18 cellular contexts compared by ENCODE assay signal in genomic region chr3:55567121-55567520, GRCh38.
DNase-seq lines count a peak whose midpoint lies in the region; ATAC-seq, FAIRE-seq and TF ChIP-seq lines count a peak whose summit lies in the region.
"Had no signal": no experiment of that assay in that cellular context is flagged by ENCODE, and none has a peak within 500 bp of the region (broad histone marks: within the 10 kb centered on the region; RNA-seq: fewer than 3 reads in every experiment).

No MANE protein-coding gene starts in this region.

- TF ChIP-seq CTCF in IMR-90 (conservative IDR thresholded peaks at IDR 0.05; ENCODE audit: low read depth, low read length) (no peak), H1 (IDR thresholded peaks at IDR 0.05; ENCODE audit: control extremely low read depth in 1 of 3, insufficient read depth in 1 of 3, low read depth in 1 of 3, low read length in 3 of 3) (no peak), sigmoid colon (IDR thresholded peaks at IDR 0.05) (no peak), nephron progenitor cell (IDR thresholded peaks at IDR 0.05) (no peak), tibial nerve (IDR thresholded peaks at IDR 0.05) (no peak)

- no peak overlapping the region for H3K56ac ChIP-seq in IMR-90 (ENCODE audit: extremely low read depth, insufficient read depth, low read length)
- H3K56ac ChIP-seq in H1 (replicated peaks; ENCODE audit: insufficient read length, low read depth, low read length) = no peak overlapping the region

- H4K91ac ChIP-seq in IMR-90 (ENCODE audit: insufficient read depth, low read depth, low read length) (no peak overlapping the region), H1 (replicated peaks; ENCODE audit: insufficient read length, low read length) (no peak overlapping the region)

- H3K4me3 ChIP-seq in IMR-90 (ENCODE audit: insufficient read depth, low read depth, low read length) (no peak overlapping the region), H1 (ENCODE audit: extremely low read depth in 1 of 4, insufficient read depth in 2 of 4, low read depth in 3 of 4, low read length in 4 of 4) (no peak overlapping the region), sigmoid colon (no peak overlapping the region), tibial nerve (no peak overlapping the region)
- no peak overlapping the region for H3K4me3 ChIP-seq in CD8-positive, alpha-beta memory T cell (ENCODE audit: low read length)
- H3K4me3 ChIP-seq: BLaER1 treated with 17β-estradiol and CSF1 and Interleukin-3, amounts not matched to agents 10 nM and 100 nM; GM23248 had no signal

- H4K20me1 ChIP-seq in IMR-90 (ENCODE audit: insufficient read depth, low read length) (no peaks in the 10 kb centered on the region), H1 (replicated peaks in 1 of 2; ENCODE audit: control insufficient read depth in 1 of 2, insufficient read depth in 2 of 2, low read length in 2 of 2) (no peaks in the 10 kb centered on the region)
- H4K20me1 ChIP-seq: BLaER1 treated with 17β-estradiol and CSF1 and Interleukin-3, amounts not matched to agents 10 nM and 100 nM had no signal

- H3K9me3 ChIP-seq in IMR-90 (ENCODE audit: control insufficient read depth, insufficient read depth, low read length) (no peaks in the 10 kb centered on the region), H1 (ENCODE audit: insufficient read depth in 2 of 2, low read depth in 1 of 2, low read length in 1 of 2) (no peaks in the 10 kb centered on the region), sigmoid colon (no peaks in the 10 kb centered on the region), tibial nerve (no peaks in the 10 kb centered on the region)
- no peaks in the 10 kb centered on the region for H3K9me3 ChIP-seq in CD8-positive, alpha-beta memory T cell (ENCODE audit: low read length)
- H3K9me3 ChIP-seq: BLaER1 treated with 17β-estradiol and CSF1 and Interleukin-3, amounts not matched to agents 10 nM and 100 nM had no signal

- ATAC-seq in IMR-90 (ENCODE audit: low read depth) = no peak
- ATAC-seq: CD8-positive, alpha-beta T cell; HCT116 had no signal

- no peak for TF ChIP-seq POLR2A in IMR-90 (IDR thresholded peaks at IDR 0.05; ENCODE audit: low read depth, low read length)
- no peak for TF ChIP-seq POLR2A in H1 (IDR thresholded peaks at IDR 0.05; ENCODE audit: control extremely low read depth in 1 of 2, low read depth in 2 of 2, low read length in 2 of 2)
- no peak for TF ChIP-seq POLR2A in sigmoid colon (IDR thresholded peaks at IDR 0.05)
- no peak for TF ChIP-seq POLR2A in tibial nerve (IDR thresholded peaks at IDR 0.05)

- H3K4me1 Mint-ChIP-seq in nephron progenitor cell = peaks cover 79% of the 10 kb centered on the region
- H3K4me1 Mint-ChIP-seq in CD8-positive, alpha-beta memory T cell = no peaks in the 10 kb centered on the region
- H3K4me1 Mint-ChIP-seq: B cell had no signal

- no peak overlapping the region for H3K18ac ChIP-seq in IMR-90 (ENCODE audit: low read depth, low read length)
- H3K18ac ChIP-seq in H1 (ENCODE audit: extremely low read depth, low read length) = no peak overlapping the region

- H3K36me3 Mint-ChIP-seq in nephron progenitor cell (ENCODE audit: low read depth) = no peaks in the 10 kb centered on the region
- H3K36me3 Mint-ChIP-seq in CD8-positive, alpha-beta memory T cell = no peaks in the 10 kb centered on the region
- H3K36me3 Mint-ChIP-seq: CD8-positive, alpha-beta T cell had no signal

- CTCF ChIA-PET in IMR-90 (lab: Yijun Ruan, JAX) (no interaction called here), H1 (lab: Charles Lee; ENCODE audit: partially characterized antibody) (interaction anchor here (0.9 kb wide), 1 partner anchor 105 kb away, joined by 3 read pairs; no protein-coding TSS in a partner anchor)
- CTCF ChIA-PET in CD8-positive, alpha-beta memory T cell (lab: Charles Lee) = no interaction called here

- H2BK12ac ChIP-seq in H1 (ENCODE audit: low read depth, low read length) = no peak overlapping the region

- H3K9me1 ChIP-seq in IMR-90 (ENCODE audit: insufficient read depth, low read length) = peaks cover 4% of the 10 kb centered on the region; the same call in 1 of the 2 replicates

- WGBS in IMR-90 (ENCODE audit: extremely low coverage in 2 of 2, insufficient read length in 1 of 2), 2 experiments = 100% methylated on average over 1 of the region's 1 CpG; no CpG with 5 or more reads in 1 of the 2 experiments
- WGBS in H1 (ENCODE audit: extremely low coverage in 1 of 2, insufficient coverage in 1 of 2, insufficient read length in 1 of 2, insufficient replicate concordance in 2 of 2, low coverage in 1 of 2, low lambda C conversion rate in 2 of 2, missing lambda C conversion rate in 1 of 2), 2 experiments = 100% methylated on average over 1 of the region's 1 CpG; no CpG with 5 or more reads in 1 of the 2 experiments
- 98 to 100% methylated on average over 1 of the region's 1 CpG for WGBS in sigmoid colon, 2 donors
- WGBS in tibial nerve, 2 donors = 97% methylated on average over 1 of the region's 1 CpG

- H3K4me2 ChIP-seq in IMR-90 (ENCODE audit: low read depth, low read length) = no peak overlapping the region
- H3K4me2 ChIP-seq in H1 (ENCODE audit: insufficient read depth in 1 of 2, low read depth in 2 of 2, low read length in 2 of 2) = no peak overlapping the region

- H4K8ac ChIP-seq in IMR-90 (ENCODE audit: low read depth in 2 of 2, low read length in 2 of 2) = no peak overlapping the region
- H4K8ac ChIP-seq in H1 (ENCODE audit: extremely low read depth, insufficient read depth, low read length) = no peak overlapping the region

- no peaks in the 10 kb centered on the region for H3K79me2 ChIP-seq in H1 (ENCODE audit: control insufficient read depth in 1 of 2, insufficient read depth in 2 of 2, low read length in 2 of 2)

- H3K23ac ChIP-seq in IMR-90 (ENCODE audit: low read depth, low read length) = 0 out of 2 replicates have a peak overlapping the region, but pooled peaks have one; percentile 20
- no peak overlapping the region for H3K23ac ChIP-seq in H1 (ENCODE audit: insufficient read length)

- H3K4me1 ChIP-seq in IMR-90 (ENCODE audit: control insufficient read depth, insufficient read depth, low read length) = peaks cover 10% of the 10 kb centered on the region
- peaks cover 6 to 17% (median 12%) of the 10 kb centered on the region in 4 experiments for H3K4me1 ChIP-seq in H1 (replicated peaks in 1 of 4; ENCODE audit: control insufficient read depth in 3 of 4, insufficient read depth in 4 of 4, low read length in 3 of 4)
- peaks cover 0 to 82% (median 47%) of the 10 kb centered on the region in 4 donors for H3K4me1 ChIP-seq in sigmoid colon
- H3K4me1 ChIP-seq in tibial nerve = no peaks in the 10 kb centered on the region
- no peaks in the 10 kb centered on the region for H3K4me1 ChIP-seq in CD8-positive, alpha-beta memory T cell (ENCODE audit: insufficient read depth, low read length)

- H3K79me1 ChIP-seq in IMR-90 (ENCODE audit: low read depth in 1 of 2, low read length in 2 of 2) = no peaks in the 10 kb centered on the region
- H3K79me1 ChIP-seq in H1 (ENCODE audit: low read depth, low read length) = no peaks in the 10 kb centered on the region

- dilution Hi-C loops in IMR-90 (cut with HindIII; ENCODE audit: low sequenced_read_pairs, unreplicated experiment) = no loop called here

- TF ChIP-seq RAD21 in IMR-90 (IDR thresholded peaks at IDR 0.05; ENCODE audit: low read length) = no peak
- TF ChIP-seq RAD21 in H1 (IDR thresholded peaks at IDR 0.05 in 1 of 2, conservative IDR thresholded peaks at IDR 0.05 in 1 of 2; ENCODE audit: low read depth in 2 of 2, low read length in 2 of 2) = no peak

- H3K27me3 ChIP-seq in IMR-90 (ENCODE audit: control insufficient read depth, insufficient read depth, low read length) = no peaks in the 10 kb centered on the region
- H3K27me3 ChIP-seq in H1 (replicated peaks in 1 of 4; ENCODE audit: control insufficient read depth in 3 of 4, extremely low read depth in 1 of 4, insufficient read depth in 3 of 4, low read length in 3 of 4) = no peaks in the 10 kb centered on the region
- no peaks in the 10 kb centered on the region for H3K27me3 ChIP-seq in sigmoid colon
- H3K27me3 ChIP-seq in tibial nerve = no peaks in the 10 kb centered on the region
- no peaks in the 10 kb centered on the region for H3K27me3 ChIP-seq in CD8-positive, alpha-beta memory T cell (ENCODE audit: insufficient read depth, low read length, poor library complexity, severe bottlenecking)
- H3K27me3 ChIP-seq: BLaER1 treated with 17β-estradiol and CSF1 and Interleukin-3, amounts not matched to agents 10 nM and 100 nM had no signal

- in situ Hi-C loops in IMR-90 (cut with MboI; ENCODE audit: low sequenced_read_pairs) = no loop called here

- FAIRE-seq in H1 (lab: Jason Lieb, UNC) = no peak
- FAIRE-seq: D721Med, GM12892, GM18507, H54 had no signal

- no peak overlapping the region for H3K9ac ChIP-seq in IMR-90 (ENCODE audit: low read depth, low read length)
- H3K9ac ChIP-seq in H1 (replicated peaks in 1 of 4; ENCODE audit: extremely low read depth in 1 of 4, low read depth in 3 of 4, low read length in 3 of 4) = no peak overlapping the region
- H3K9ac ChIP-seq: BLaER1 treated with 17β-estradiol and CSF1 and Interleukin-3, amounts not matched to agents 10 nM and 100 nM; GM23248 had no signal

- H2AFZ ChIP-seq in IMR-90 (replicated peaks; ENCODE audit: low read length, poor library complexity) (no peak overlapping the region), H1 (ENCODE audit: low read length) (no peak overlapping the region)
- H2AFZ ChIP-seq: GM23248 had no signal

- H3K9me3 Mint-ChIP-seq in nephron progenitor cell = no peaks in the 10 kb centered on the region
- H3K9me3 Mint-ChIP-seq in CD8-positive, alpha-beta memory T cell = peaks cover 0 to 6% (median 6%) of the 10 kb centered on the region in 5 donors
- H3K9me3 Mint-ChIP-seq: CD8-positive, alpha-beta T cell had no signal

- no peak overlapping the region for H2BK120ac ChIP-seq in IMR-90 (ENCODE audit: low read depth, low read length)
- no peak overlapping the region for H2BK120ac ChIP-seq in H1 (replicated peaks; ENCODE audit: low read depth, low read length)

- POLR2A ChIA-PET in IMR-90 (lab: Charles Lee; ENCODE audit: unreplicated experiment) (no interaction called here), H1 (lab: Charles Lee; ENCODE audit: partially characterized antibody) (no interaction called here)
- POLR2A ChIA-PET in CD8-positive, alpha-beta memory T cell (lab: Charles Lee) = no interaction called here

- intact Hi-C loops in IMR-90 (cut with micrococcal nuclease) = no loop called here
- intact Hi-C loops in sigmoid colon (cut with DNase I) = no loop called here

- no peak overlapping the region for H3K27ac ChIP-seq in IMR-90 (ENCODE audit: insufficient read depth, low read length)
- H3K27ac ChIP-seq in H1 (ENCODE audit: low read depth, low read length) = no peak overlapping the region
- peak overlapping the region in 3 of 4 donors; percentile 10 to 56 (median 29) for H3K27ac ChIP-seq in sigmoid colon
- no peak overlapping the region for H3K27ac ChIP-seq in tibial nerve
- H3K27ac ChIP-seq in CD8-positive, alpha-beta memory T cell (ENCODE audit: low read depth, low read length) = no peak overlapping the region
- H3K27ac ChIP-seq: BLaER1 treated with 17β-estradiol and CSF1 and Interleukin-3, amounts not matched to agents 10 nM and 100 nM; GM23248 had no signal

- H2AK5ac ChIP-seq in IMR-90 (ENCODE audit: low read depth, low read length) = peak overlapping the region; percentile 20; the same call in 1 of the 2 replicates
- H2AK5ac ChIP-seq in H1 (ENCODE audit: low read depth, low read length) = no peak overlapping the region

- no peaks in the 10 kb centered on the region for H3K36me3 ChIP-seq in IMR-90 (ENCODE audit: control insufficient read depth, insufficient read depth, low read length)
- no peaks in the 10 kb centered on the region for H3K36me3 ChIP-seq in H1 (ENCODE audit: control insufficient read depth in 2 of 4, insufficient read depth in 4 of 4, low read length in 3 of 4)
- no peaks in the 10 kb centered on the region for H3K36me3 ChIP-seq in sigmoid colon
- H3K36me3 ChIP-seq in tibial nerve = no peaks in the 10 kb centered on the region
- H3K36me3 ChIP-seq in CD8-positive, alpha-beta memory T cell (ENCODE audit: insufficient read depth, low read length) = no peaks in the 10 kb centered on the region
- H3K36me3 ChIP-seq: BLaER1 treated with 17β-estradiol and CSF1 and Interleukin-3, amounts not matched to agents 10 nM and 100 nM had no signal

- H2BK20ac ChIP-seq in IMR-90 (ENCODE audit: low read depth, low read length) (no peak overlapping the region), H1 (ENCODE audit: low read length) (no peak overlapping the region)

- no peak for TF ChIP-seq EP300 in H1 (IDR thresholded peaks at IDR 0.05; ENCODE audit: borderline replicate concordance in 1 of 2, low read depth in 2 of 2, low read length in 2 of 2)
- no peak for TF ChIP-seq EP300 in sigmoid colon (IDR thresholded peaks at IDR 0.05)
- TF ChIP-seq EP300 in tibial nerve (IDR thresholded peaks at IDR 0.05) = no peak

- no peaks in the 10 kb centered on the region for H3K27me3 Mint-ChIP-seq in nephron progenitor cell (ENCODE audit: low read depth, poor library complexity)
- no peaks in the 10 kb centered on the region for H3K27me3 Mint-ChIP-seq in CD8-positive, alpha-beta memory T cell

- H2BK15ac ChIP-seq in IMR-90 (ENCODE audit: low read depth, low read length) (peak overlapping the region; percentile 78; the same call in 1 of the 3 replicates), H1 (ENCODE audit: low read length) (0 out of 2 replicates have a peak overlapping the region, but pooled peaks have one; percentile 54)

- no peak for DNase-seq in IMR-90
- no peak for DNase-seq in H1 (ENCODE audit: low read depth in 1 of 2, low spot score in 2 of 2)
- no peak for DNase-seq in sigmoid colon
- DNase-seq in nephron progenitor cell = no peak
- no peak for DNase-seq in tibial nerve (ENCODE audit: low spot score in 2 of 2)
- no peak for DNase-seq in SIG-M5 (lab: John Stamatoyannopoulos, UW)
- DNase-seq in CD8-positive, alpha-beta memory T cell = no peak
- DNase-seq: CD8-positive, alpha-beta T cell; COR-L47; GDM1 had no signal

- H2BK5ac ChIP-seq in IMR-90 (ENCODE audit: low read depth, low read length, poor library complexity, severe bottlenecking) (no peak overlapping the region), H1 (ENCODE audit: low read depth, low read length) (no peak overlapping the region)

- H3K27ac Mint-ChIP-seq in nephron progenitor cell = no peak overlapping the region
- no peak overlapping the region for H3K27ac Mint-ChIP-seq in CD8-positive, alpha-beta memory T cell
- H3K27ac Mint-ChIP-seq: B cell; CD8-positive, alpha-beta T cell had no signal

- no TSS peak for BruUV-seq in IMR-90 (replicated peaks; lab: Mats Ljungman, UMichigan)

- H4K5ac ChIP-seq in IMR-90 (ENCODE audit: low read depth, low read length) = no peak overlapping the region
- no peak overlapping the region for H4K5ac ChIP-seq in H1 (ENCODE audit: insufficient read length, low read depth, low read length)

- no peak overlapping the region for H2AK9ac ChIP-seq in IMR-90 (replicated peaks; ENCODE audit: low read depth, low read length, poor library complexity)

- H3K4me3 Mint-ChIP-seq in nephron progenitor cell = no peak overlapping the region
- H3K4me3 Mint-ChIP-seq in CD8-positive, alpha-beta memory T cell = no peak overlapping the region
- H3K4me3 Mint-ChIP-seq: B cell; CD8-positive, alpha-beta T cell had no signal

- H3K14ac ChIP-seq in IMR-90 (replicated peaks; ENCODE audit: low read depth, low read length) (no peak overlapping the region), H1 (ENCODE audit: insufficient read length) (no peak overlapping the region)

- no peaks in the 10 kb centered on the region for H3K23me2 ChIP-seq in H1 (ENCODE audit: low read depth, low read length)

- 0 out of 2 replicates have a peak overlapping the region, but pooled peaks have one; percentile 51 for H3K4ac ChIP-seq in IMR-90 (ENCODE audit: low read depth, low read length)
- peak overlapping the region; percentile 28 for H3K4ac ChIP-seq in H1 (replicated peaks; ENCODE audit: insufficient read length, low read depth, low read length)

Comparison
In these comparisons a context has a peak if more than half of its experiments do, and no peak if none do; other contexts are left out.
1. H3K27ac ChIP-seq: peak in sigmoid colon (3 of 4); none in IMR-90 (single experiment), H1 (single experiment), tibial nerve (0 of 4) and CD8-positive, alpha-beta memory T cell (single experiment).